Comparison of ENCODE assay signal across 12 cellular contexts in genomic region chr15:68186671-68187397, GRCh38. TPM values are rescaled to one million over a fixed set of nuclear protein-coding genes. Genes with fewer than 3 reads are reported as not detected.
A peak's percentile ranks its signal among the peaks of the same experiment; 100 is the strongest.
DNase-seq lines count a peak whose midpoint lies in the region; ATAC-seq and TF ChIP-seq lines count a peak whose summit lies in the region.
"Had no signal": no experiment of that assay in that cellular context is flagged by ENCODE, and none has a peak within 500 bp of the region (broad histone marks: within the 10 kb centered on the region; RNA-seq: fewer than 3 reads in every experiment).

No MANE protein-coding gene starts in this region.

- H2AK5ac ChIP-seq in IMR-90 (ENCODE audit: low read depth, low read length), result 0 out of 2 replicates have a peak overlapping the region, but pooled peaks have one; percentile 31

- H3K4ac ChIP-seq in IMR-90 (ENCODE audit: low read depth, low read length), result no peak overlapping the region

- no peak overlapping the region for H2BK20ac ChIP-seq in IMR-90 (ENCODE audit: low read depth, low read length)

- no peak overlapping the region for H3K4me3 Mint-ChIP-seq in activated CD4-positive, alpha-beta memory T cell treated with anti-CD3 and anti-CD28 coated beads, Interleukin-2, amount 10 ng/mL, durations not matched to agents 7 days and 5 days
- H3K4me3 Mint-ChIP-seq: CD4-positive, alpha-beta memory T cell; central memory CD8-positive, alpha-beta T cell had no signal

- H2BK120ac ChIP-seq in IMR-90 (ENCODE audit: low read depth, low read length), result no peak overlapping the region

- no peak overlapping the region for H4K8ac ChIP-seq in IMR-90 (ENCODE audit: low read depth in 2 of 2, low read length in 2 of 2)

- ATAC-seq in IMR-90 (ENCODE audit: low read depth) (peak; percentile 89), lower lobe of right lung (peak in 1 of 2 donors; percentile 50), HG03354 (IDR thresholded peaks at IDR 0.05; ENCODE audit: poor library complexity, severe bottlenecking, unreplicated experiment) (no peak)

- dilution Hi-C loops in IMR-90 (cut with HindIII; ENCODE audit: low sequenced_read_pairs, unreplicated experiment), result no loop called here

- H3K27me3 Mint-ChIP-seq in activated CD4-positive, alpha-beta memory T cell treated with anti-CD3 and anti-CD28 coated beads, Interleukin-2, amount 10 ng/mL, durations not matched to agents 7 days and 5 days, result no peaks in the 10 kb centered on the region
- H3K27me3 Mint-ChIP-seq: CD4-positive, alpha-beta memory T cell; central memory CD8-positive, alpha-beta T cell had no signal

- H4K91ac ChIP-seq in IMR-90 (ENCODE audit: insufficient read depth, low read depth, low read length), result no peak overlapping the region

- H3K27me3 ChIP-seq in IMR-90 (ENCODE audit: control insufficient read depth, insufficient read depth, low read length) (no peaks in the 10 kb centered on the region), lower lobe of right lung (ENCODE audit: low read depth) (no peaks in the 10 kb centered on the region), H7 (ENCODE audit: control insufficient read depth, insufficient read depth, low read length) (no peaks in the 10 kb centered on the region)

- no peak for TF ChIP-seq POLR2A in IMR-90 (IDR thresholded peaks at IDR 0.05; ENCODE audit: low read depth, low read length)

- H4K20me1 ChIP-seq in IMR-90 (ENCODE audit: insufficient read depth, low read length), result peaks cover 8% of the 10 kb centered on the region; the same call in 1 of the 2 replicates

- no peak overlapping the region for H2AFZ ChIP-seq in IMR-90 (replicated peaks; ENCODE audit: low read length, poor library complexity)

- H3K9me1 ChIP-seq in IMR-90 (ENCODE audit: insufficient read depth, low read length), result peaks cover 3% of the 10 kb centered on the region

- intact Hi-C loops in IMR-90 (cut with micrococcal nuclease), result loop anchor here (1.0 kb wide), 1 partner anchor 324 kb away; no protein-coding TSS in a partner anchor
- intact Hi-C loops in lower lobe of right lung (cut with DNase I), result no loop called here

- H2BK15ac ChIP-seq in IMR-90 (ENCODE audit: low read depth, low read length), result 0 out of 3 replicates have a peak overlapping the region, but pooled peaks have one; percentile 35

- 0 out of 2 replicates have a peak overlapping the region, but pooled peaks have one; percentile 42 for H3K4me2 ChIP-seq in IMR-90 (ENCODE audit: low read depth, low read length)

- peak; percentile 7 for DNase-seq in A172 (ENCODE audit: low spot score)
- peak; percentile 87 for DNase-seq in IMR-90
- peak; percentile 59 for DNase-seq in cerebellar cortex (ENCODE audit: low spot score)
- no peak for DNase-seq in lower lobe of right lung
- no peak for DNase-seq in NCI-H82 treated with DMSO at 0.1 percent for 48 hours (lab: John Stamatoyannopoulos, UW; ENCODE audit: unreplicated experiment)
- DNase-seq in H7, result no peak
- no peak for DNase-seq in activated CD4-positive, alpha-beta memory T cell treated with anti-CD3 and anti-CD28 coated beads, Interleukin-2, amount 10 ng/mL, durations not matched to agents 7 days and 5 days
- DNase-seq: activated CD4-positive, CD25-positive, alpha-beta regulatory T cell treated with anti-CD3 and anti-CD28 coated beads, Interleukin-2, amount 50 U/mL, for 72 hours; CD4-positive, alpha-beta memory T cell; NCI-H774 had no signal

- H3K9me3 ChIP-seq in IMR-90 (ENCODE audit: control insufficient read depth, insufficient read depth, low read length) (no peaks in the 10 kb centered on the region), lower lobe of right lung (no peaks in the 10 kb centered on the region)

- H3K36me3 ChIP-seq in IMR-90 (ENCODE audit: control insufficient read depth, insufficient read depth, low read length) (peaks cover 13% of the 10 kb centered on the region), lower lobe of right lung (peaks cover 88% of the 10 kb centered on the region), H7 (replicated peaks; ENCODE audit: control insufficient read depth, insufficient read depth, low read length) (peaks cover 7% of the 10 kb centered on the region; the same call in 1 of the 2 replicates)

- no peak overlapping the region for H3K23ac ChIP-seq in IMR-90 (ENCODE audit: low read depth, low read length)

- H2BK5ac ChIP-seq in IMR-90 (ENCODE audit: low read depth, low read length, poor library complexity, severe bottlenecking), result peak overlapping the region; percentile 56

- H2AK9ac ChIP-seq in IMR-90 (replicated peaks; ENCODE audit: low read depth, low read length, poor library complexity), result no peak overlapping the region

- in situ Hi-C loops in IMR-90 (cut with MboI; ENCODE audit: low sequenced_read_pairs), result no loop called here

- H3K4me1 ChIP-seq in IMR-90 (ENCODE audit: control insufficient read depth, insufficient read depth, low read length), result peaks cover 11% of the 10 kb centered on the region
- peaks cover 20% of the 10 kb centered on the region for H3K4me1 ChIP-seq in lower lobe of right lung

- H3K14ac ChIP-seq in IMR-90 (replicated peaks; ENCODE audit: low read depth, low read length), result peak overlapping the region; percentile 7; the same call in 1 of the 2 replicates

- no TSS peak for BruUV-seq in IMR-90 (replicated peaks; lab: Mats Ljungman, UMichigan)

- CTCF ChIA-PET in IMR-90 (lab: Yijun Ruan, JAX), result interaction anchor here (0.5 kb wide), 1 partner anchor 754 kb away, joined by 8 read pairs; no protein-coding TSS in a partner anchor
- CTCF ChIA-PET in activated CD4-positive, alpha-beta memory T cell treated with anti-CD3 and anti-CD28 coated beads, Interleukin-2, amount 10 ng/mL, durations not matched to agents 7 days and 5 days (lab: Charles Lee), result no interaction called here

- H3K79me1 ChIP-seq in IMR-90 (ENCODE audit: low read depth in 1 of 2, low read length in 2 of 2), result peaks cover 0 to 22% of the 10 kb centered on the region in 2 experiments; a peak in 2 of 4 replicates

- H3K4me1 Mint-ChIP-seq in activated CD4-positive, alpha-beta memory T cell treated with anti-CD3 and anti-CD28 coated beads, Interleukin-2, amount 10 ng/mL, durations not matched to agents 7 days and 5 days, result peaks cover 9% of the 10 kb centered on the region

- no CpG with 5 or more reads among the region's 5 CpGs for WGBS in IMR-90 (ENCODE audit: extremely low coverage in 2 of 2, insufficient read length in 1 of 2), 2 experiments

- 0 out of 2 replicates have a peak overlapping the region, but pooled peaks have one; percentile 25 for H4K5ac ChIP-seq in IMR-90 (ENCODE audit: low read depth, low read length)

- H3K4me3 ChIP-seq in IMR-90 (ENCODE audit: insufficient read depth, low read depth, low read length) (no peak overlapping the region), lower lobe of right lung (no peak overlapping the region), H7 (ENCODE audit: insufficient read depth, low read depth, low read length) (no peak overlapping the region)

- peaks cover 62% of the 10 kb centered on the region for H3K36me3 Mint-ChIP-seq in activated CD4-positive, alpha-beta memory T cell treated with anti-CD3 and anti-CD28 coated beads, Interleukin-2, amount 10 ng/mL, durations not matched to agents 7 days and 5 days (ENCODE audit: low read depth)

- H3K27ac ChIP-seq in IMR-90 (ENCODE audit: insufficient read depth, low read length) (peak overlapping the region; percentile 37; the same call in 1 of the 2 replicates), lower lobe of right lung (peak overlapping the region; percentile 28)

- no peak overlapping the region for H3K27ac Mint-ChIP-seq in activated CD4-positive, alpha-beta memory T cell treated with anti-CD3 and anti-CD28 coated beads, Interleukin-2, amount 10 ng/mL, durations not matched to agents 7 days and 5 days

- TF ChIP-seq RAD21 in IMR-90 (IDR thresholded peaks at IDR 0.05; ENCODE audit: low read length), result no peak

- H3K18ac ChIP-seq in IMR-90 (ENCODE audit: low read depth, low read length), result no peak overlapping the region

- no peak for TF ChIP-seq CTCF in IMR-90 (conservative IDR thresholded peaks at IDR 0.05; ENCODE audit: low read depth, low read length)
- TF ChIP-seq CTCF in lower lobe of right lung (IDR thresholded peaks at IDR 0.05), result no peak

- no peak overlapping the region for H3K56ac ChIP-seq in IMR-90 (ENCODE audit: extremely low read depth, insufficient read depth, low read length)

- no peaks in the 10 kb centered on the region for H3K9me3 Mint-ChIP-seq in activated CD4-positive, alpha-beta memory T cell treated with anti-CD3 and anti-CD28 coated beads, Interleukin-2, amount 10 ng/mL, durations not matched to agents 7 days and 5 days
- H3K9me3 Mint-ChIP-seq: CD4-positive, alpha-beta memory T cell; central memory CD8-positive, alpha-beta T cell had no signal

- POLR2A ChIA-PET in IMR-90 (lab: Charles Lee; ENCODE audit: unreplicated experiment), result no interaction called here
- POLR2A ChIA-PET in activated CD4-positive, alpha-beta memory T cell treated with anti-CD3 and anti-CD28 coated beads, Interleukin-2, amount 10 ng/mL, durations not matched to agents 7 days and 5 days (lab: Charles Lee), result no interaction called here

- no peak overlapping the region for H3K9ac ChIP-seq in IMR-90 (ENCODE audit: low read depth, low read length)

TF ChIP-seq in IMR-90, 13 proteins besides CTCF, POLR2A, EP300 and RAD21 (continues in another document):
- no peak for TF ChIP-seq RFX5 (IDR thresholded peaks at IDR 0.05; ENCODE audit: low read depth, low read length)
- TF ChIP-seq CEBPB (IDR thresholded peaks at IDR 0.05; ENCODE audit: low read depth, low read length), result no peak

RNA-seq across cellular contexts. Expression of gene CALML4, which starts 18.3 kb away (rescaled TPM):
- total RNA-seq in A172 (2014; rRNA removed; shearing (Covaris generic)), result 1.4 and 5.2 TPM in 2 replicates
- total RNA-seq in IMR-90 (2012; rRNA removed) (0.36 and 0.56 TPM in 2 replicates), lower lobe of right lung (7.3 TPM)
- polyA plus RNA-seq in IMR-90 (2012; rRNA removed), result 0.89 and 1.3 TPM in 2 replicates
- polyA plus RNA-seq in IMR-90 (2012; cell fraction: cytosol; rRNA removed), result 0.25 and 0.43 TPM in 2 replicates
- 2.5 and 7.9 TPM in 2 replicates for polyA plus RNA-seq in IMR-90 (2012; cell fraction: nucleus; rRNA removed; ENCODE audit: low replicate concordance)
- 5.6 and 7.4 TPM in 2 replicates for total RNA-seq in H7 (2014; rRNA removed; shearing (Covaris generic))
- 10 to 100 TPM; 12.9 to 13.1 TPM for total RNA-seq in activated CD4-positive, alpha-beta memory T cell treated with anti-CD3 and anti-CD28 coated beads, Interleukin-2, amount 10 ng/mL, durations not matched to agents 7 days and 5 days

RNA-seq across cellular contexts. Expression of gene CLN6, which starts 42.7 kb away (rescaled TPM):
- 22.8 and 26.1 TPM in 2 replicates for total RNA-seq in A172 (2014; rRNA removed; shearing (Covaris generic))
- total RNA-seq in IMR-90 (2012; rRNA removed) (5.3 and 6.5 TPM in 2 replicates), lower lobe of right lung (37.9 TPM)
- polyA plus RNA-seq in IMR-90 (2012; rRNA removed), result 31.9 and 33.8 TPM in 2 replicates
- polyA plus RNA-seq in IMR-90 (2012; cell fraction: cytosol; rRNA removed), result 7.8 and 31.2 TPM in 2 replicates
- 26.1 and 47.2 TPM in 2 replicates for polyA plus RNA-seq in IMR-90 (2012; cell fraction: nucleus; rRNA removed; ENCODE audit: low replicate concordance)
- total RNA-seq in H7 (2014; rRNA removed; shearing (Covaris generic)), result 32.5 and 33.7 TPM in 2 replicates
- total RNA-seq in activated CD4-positive, alpha-beta memory T cell treated with anti-CD3 and anti-CD28 coated beads, Interleukin-2, amount 10 ng/mL, durations not matched to agents 7 days and 5 days, result 10 to 100 TPM; 40.0 to 41.3 TPM

Comparison
In these comparisons a context has a peak if more than half of its experiments do, and no peak if none do; other contexts are left out.
1. DNase-seq: peak in A172 (single experiment), IMR-90 (single experiment) and cerebellar cortex (single experiment); none in lower lobe of right lung (single experiment), NCI-H82 treated with DMSO at 0.1 percent for 48 hours (single experiment), H7 (single experiment) and activated CD4-positive, alpha-beta memory T cell treated with anti-CD3 and anti-CD28 coated beads, Interleukin-2, amount 10 ng/mL, durations not matched to agents 7 days and 5 days (single experiment).